Comparison of ENCODE assay signal across 22 cellular contexts in the genomic region with DNA sequence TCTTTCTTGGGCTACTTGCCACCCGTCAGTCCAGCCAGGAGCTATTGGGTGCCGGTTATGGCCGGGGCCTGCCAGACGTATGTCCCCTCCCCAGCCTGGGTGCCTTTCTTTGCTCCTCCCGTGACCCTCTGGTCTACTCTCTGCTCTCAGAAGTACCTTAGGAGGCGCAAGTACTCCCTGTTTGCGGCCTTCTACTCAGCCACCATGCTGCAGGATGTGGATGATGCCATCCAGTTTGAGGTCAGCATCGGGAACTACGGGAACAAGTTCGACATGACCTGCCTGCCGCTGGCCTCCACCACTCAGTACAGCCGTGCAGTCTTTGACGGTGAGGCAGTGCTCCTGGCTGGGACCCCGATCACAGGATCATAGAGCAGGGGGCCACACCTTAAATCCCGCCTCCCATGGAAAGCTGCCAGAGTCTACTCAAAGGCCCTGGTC.
"Had no signal": no experiment of that assay in that cellular context is flagged by ENCODE, and none has a peak within 500 bp of the region (broad histone marks: within the 10 kb centered on the region; RNA-seq: fewer than 3 reads in every experiment).

No MANE protein-coding gene starts in this region.

- H3K4me1 ChIP-seq: esophagus muscularis mucosa, gastroesophageal sphincter, neural progenitor cell, parathyroid adenoma, psoas muscle, sigmoid colon, stomach had no signal

- ATAC-seq: effector memory CD8-positive, alpha-beta T cell; gastroesophageal sphincter; left colon; naive thymus-derived CD4-positive, alpha-beta T cell; psoas muscle had no signal

- FAIRE-seq: colon, keratinocyte had no signal

- H3K4me2 ChIP-seq: neural progenitor cell had no signal

- H3K27me3 ChIP-seq: esophagus muscularis mucosa, gastroesophageal sphincter, neural progenitor cell, sigmoid colon, stomach had no signal

- H3K9ac ChIP-seq: neural progenitor cell, parathyroid adenoma had no signal

- H3K36me3 ChIP-seq: neural progenitor cell had no signal

- H3K9me3 ChIP-seq: esophagus muscularis mucosa, gastroesophageal sphincter, psoas muscle, sigmoid colon had no signal

- H2AFZ ChIP-seq: neural progenitor cell, parathyroid adenoma had no signal

- DNase-seq: effector memory CD8-positive, alpha-beta T cell; foreskin fibroblast; immature natural killer cell; left colon; mammary epithelial cell; naive thymus-derived CD4-positive, alpha-beta T cell; occipital lobe; retina; stimulated activated CD4-positive, alpha-beta T cell treated with anti-CD3 and anti-CD28 coated beads, Interleukin-12 subunit alpha, Interleukin-12 subunit beta, amount 100 ng/mL, for 4 hours; stimulated activated naive CD4-positive, alpha-beta T cell; stomach; trophoblast cell had no signal

- H3K4me3 ChIP-seq: esophagus muscularis mucosa, gastroesophageal sphincter, neural progenitor cell, psoas muscle, sigmoid colon, skin epidermis, stomach had no signal

- H3K27ac ChIP-seq: epithelial cell of prostate, esophagus muscularis mucosa, gastroesophageal sphincter, neural progenitor cell, parathyroid adenoma, psoas muscle, sigmoid colon, skin epidermis, stomach had no signal
